ENCODE assay signal across 9 cellular contexts in the genomic region with DNA sequence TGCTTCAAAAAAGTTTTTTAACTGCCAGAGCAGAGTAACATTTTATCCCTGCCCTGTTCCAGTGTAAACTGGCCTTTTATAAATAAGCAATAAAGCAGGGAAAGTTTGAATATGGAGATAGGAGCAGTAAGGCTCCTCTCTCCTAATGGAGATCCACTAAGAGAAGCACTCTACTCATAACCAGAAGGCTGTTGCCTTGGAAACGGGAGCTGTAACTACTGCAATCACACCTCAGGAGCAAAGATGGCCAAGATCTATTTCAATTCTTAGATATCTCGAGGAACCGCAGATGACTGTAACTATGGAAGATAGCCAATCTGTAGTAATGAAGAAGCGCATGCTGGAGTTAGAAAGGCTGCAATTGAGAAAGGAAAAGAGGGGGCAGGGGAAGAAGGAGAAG. TPM values are rescaled to one million over a fixed set of nuclear protein-coding genes. Genes with fewer than 3 reads are reported as not detected.
DNase-seq lines count a peak whose midpoint lies in the region; ATAC-seq, FAIRE-seq and TF ChIP-seq lines count a peak whose summit lies in the region.
"Had no signal": no experiment of that assay in that cellular context is flagged by ENCODE, and none has a peak within 500 bp of the region (broad histone marks: within the 10 kb centered on the region; RNA-seq: fewer than 3 reads in every experiment).

No MANE protein-coding gene starts in this region.

- no peaks in the 10 kb centered on the region for H3K36me3 Mint-ChIP-seq in MCF 10A (ENCODE audit: insufficient read depth, unreplicated experiment)

- intact Hi-C loops in mammary epithelial cell (cut with micrococcal nuclease), result no loop called here
- intact Hi-C loops in MCF 10A (cut with micrococcal nuclease), result no loop called here
- intact Hi-C loops in GM12878 (cut with micrococcal nuclease; ENCODE audit: unreplicated experiment), result no loop called here
- intact Hi-C loops in upper lobe of right lung (cut with DNase I), result no loop called here

- ATAC-seq in HG03103 (IDR thresholded peaks at IDR 0.05; ENCODE audit: low read depth, unreplicated experiment), result peak; percentile 64
- ATAC-seq in GM12878, result peak; percentile 74
- peak; percentile 15 for ATAC-seq in upper lobe of right lung
- no peak for ATAC-seq in esophagus mucosa

- H3K23ac ChIP-seq in neuronal stem cell (ENCODE audit: low read depth, low read length, poor library complexity), result no peak overlapping the region

- no peak overlapping the region for H4K91ac ChIP-seq in neuronal stem cell (ENCODE audit: low read depth, low read length, poor library complexity)

- POLR2A ChIA-PET in MCF 10A (lab: Yijun Ruan, JAX) (no interaction called here), GM12878 (lab: Charles Lee) (interaction anchor here (0.6 to 1.9 kb wide), 4 partner anchors 18 to 987 kb away, joined by 3 to 6 read pairs (median 5); no protein-coding TSS in a partner anchor)

- H3K27me3 Mint-ChIP-seq in MCF 10A (ENCODE audit: insufficient read depth, unreplicated experiment), result no peaks in the 10 kb centered on the region

- H3K27ac ChIP-seq in mammary epithelial cell (ENCODE audit: insufficient read depth, low read depth, low read length), result no peak overlapping the region
- no peak overlapping the region for H3K27ac ChIP-seq in GM12878 (ENCODE audit: control insufficient read depth, insufficient read depth)
- no peak overlapping the region for H3K27ac ChIP-seq in upper lobe of right lung
- no peak overlapping the region for H3K27ac ChIP-seq in neuronal stem cell (replicated peaks; ENCODE audit: low read length)

- dilution Hi-C loops in mammary epithelial cell (cut with HindIII; ENCODE audit: low sequenced_read_pairs), result no loop called here

- no peak overlapping the region for H2BK120ac ChIP-seq in neuronal stem cell (ENCODE audit: low read depth, low read length)

- H3K4me3 Mint-ChIP-seq in MCF 10A (ENCODE audit: unreplicated experiment), result no peak overlapping the region

- no peak for TF ChIP-seq RAD21 in GM12878 (IDR thresholded peaks at IDR 0.05; ENCODE audit: insufficient read depth, low read depth, low read length)

- 2% methylated on average over 4 of the region's 4 CpGs for WGBS in mammary epithelial cell (ENCODE audit: low coverage, missing lambda C conversion rate)
- WGBS in GM12878 (ENCODE audit: insufficient coverage, insufficient replicate concordance, low lambda C conversion rate, missing lambda C conversion rate), result 72% methylated on average over 4 of the region's 4 CpGs
- WGBS in neuronal stem cell (ENCODE audit: extremely low coverage in 2 of 2, insufficient read length in 2 of 2, insufficient replicate concordance in 1 of 2), 2 donors, result no CpG with 5 or more reads among the region's 4 CpGs

- BruUV-seq in mammary epithelial cell (replicated peaks; lab: Mats Ljungman, UMichigan), result no TSS peak
- BruUV-seq in MCF 10A (replicated peaks; lab: Mats Ljungman, UMichigan), result no TSS peak
- BruUV-seq in GM12878 (replicated peaks; lab: Mats Ljungman, UMichigan), result no TSS peak

- H3K9me3 ChIP-seq in mammary epithelial cell (replicated peaks; ENCODE audit: insufficient read depth, low read length), result no peaks in the 10 kb centered on the region
- no peaks in the 10 kb centered on the region for H3K9me3 ChIP-seq in GM12878 (replicated peaks; ENCODE audit: control insufficient read depth, insufficient read depth, low read length)
- no peaks in the 10 kb centered on the region for H3K9me3 ChIP-seq in upper lobe of right lung
- no peaks in the 10 kb centered on the region for H3K9me3 ChIP-seq in neuronal stem cell (replicated peaks in 1 of 2; ENCODE audit: control insufficient read depth in 2 of 2, insufficient read depth in 1 of 2, low read depth in 1 of 2, low read length in 2 of 2)

- H2BK5ac ChIP-seq in neuronal stem cell (ENCODE audit: low read length), result no peak overlapping the region

- H3K79me2 ChIP-seq in mammary epithelial cell (ENCODE audit: insufficient read depth, low read length), result no peaks in the 10 kb centered on the region
- peaks cover 90% of the 10 kb centered on the region for H3K79me2 ChIP-seq in GM12878 (ENCODE audit: control insufficient read depth, insufficient read depth, low read length)

- no peak for TF ChIP-seq POLR2A in GM12878 (IDR thresholded peaks at IDR 0.05; ENCODE audit: low read depth, low read length)

- H2BK12ac ChIP-seq in neuronal stem cell (ENCODE audit: low read length), result no peak overlapping the region

- DNase-seq in mammary epithelial cell (peak; percentile 48), MCF 10A (ENCODE audit: unreplicated experiment) (no peak), GM12878 (ENCODE audit: low read depth, low spot score) (no peak), upper lobe of right lung (no peak), NCI-H345 treated with DMSO at 0.1 percent for 48 hours (lab: John Stamatoyannopoulos, UW; ENCODE audit: unreplicated experiment) (no peak), neuronal stem cell (ENCODE audit: low spot score) (no peak)

- RAD21 ChIA-PET in GM12878 (lab: Charles Lee; ENCODE audit: unreplicated experiment), result interaction anchor here (0.6 to 1.3 kb wide), 5 partner anchors 8 to 37 kb away, joined by 3 read pairs; no protein-coding TSS in a partner anchor

- H3K14ac ChIP-seq in neuronal stem cell (ENCODE audit: low read length), result no peak overlapping the region

- H3K27ac Mint-ChIP-seq in MCF 10A (ENCODE audit: low read depth, unreplicated experiment), result no peak overlapping the region

- H4K8ac ChIP-seq in neuronal stem cell (ENCODE audit: low read depth, low read length), result no peak overlapping the region

- H3K4me1 Mint-ChIP-seq in MCF 10A (ENCODE audit: insufficient read depth, unreplicated experiment), result peaks cover 6% of the 10 kb centered on the region

- H3K9ac ChIP-seq in mammary epithelial cell (ENCODE audit: insufficient read depth, low read length) (no peak overlapping the region), GM12878 (ENCODE audit: control insufficient read depth, insufficient read depth, low read length) (no peak overlapping the region), neuronal stem cell (ENCODE audit: low read depth, low read length, poor library complexity) (no peak overlapping the region)

- H3K4ac ChIP-seq in neuronal stem cell (ENCODE audit: low read length), result no peak overlapping the region

- H3K9me3 Mint-ChIP-seq in MCF 10A (ENCODE audit: unreplicated experiment), result no peaks in the 10 kb centered on the region

- H3K27me3 ChIP-seq in mammary epithelial cell (ENCODE audit: insufficient read depth, low read length) (no peaks in the 10 kb centered on the region), GM12878 (replicated peaks in 1 of 2; ENCODE audit: control insufficient read depth in 2 of 2, insufficient read depth in 2 of 2, low read length in 1 of 2) (no peaks in the 10 kb centered on the region), upper lobe of right lung (no peaks in the 10 kb centered on the region), neuronal stem cell (ENCODE audit: control insufficient read depth in 3 of 3, insufficient read depth in 3 of 3, low read depth in 1 of 3, low read length in 3 of 3) (no peaks in the 10 kb centered on the region)

- SMC1A ChIA-PET in GM12878 (lab: Charles Lee; ENCODE audit: uncharacterized antibody, unreplicated experiment), result interaction anchor here (0.9 to 3.0 kb wide), 10 partner anchors 9 to 129 kb away, joined by 3 to 9 read pairs (median 4); no protein-coding TSS in a partner anchor

- FAIRE-seq in GM12878 (lab: Jason Lieb, UNC), result no peak

- H2AFZ ChIP-seq in mammary epithelial cell (ENCODE audit: low read depth, low read length), result no peak overlapping the region
- H2AFZ ChIP-seq in GM12878 (ENCODE audit: control insufficient read depth, low read depth, low read length), result no peak overlapping the region
- no peak overlapping the region for H2AFZ ChIP-seq in neuronal stem cell (ENCODE audit: low read length)

- no peaks in the 10 kb centered on the region for H3K4me1 ChIP-seq in mammary epithelial cell (ENCODE audit: insufficient read depth, low read length)
- peaks cover 50% of the 10 kb centered on the region for H3K4me1 ChIP-seq in GM12878 (ENCODE audit: control insufficient read depth, insufficient read depth, low read length)
- H3K4me1 ChIP-seq in upper lobe of right lung, result peaks cover 30% of the 10 kb centered on the region
- peaks cover 0 to 4% of the 10 kb centered on the region in 2 donors for H3K4me1 ChIP-seq in neuronal stem cell (ENCODE audit: control insufficient read depth in 2 of 2, insufficient read depth in 1 of 2, low read depth in 1 of 2, low read length in 2 of 2)

- in situ Hi-C loops in mammary epithelial cell (cut with MboI; ENCODE audit: low sequenced_read_pairs in 2 of 2), result no loop called here
- in situ Hi-C loops in GM12878 (cut with MboI), result no loop called here

- H3K36me3 ChIP-seq in mammary epithelial cell (ENCODE audit: insufficient read depth, low read length) (no peaks in the 10 kb centered on the region), GM12878 (ENCODE audit: control insufficient read depth in 2 of 2, insufficient read depth in 2 of 2, low read length in 1 of 2) (peaks cover 2 to 5% of the 10 kb centered on the region in 2 experiments; a peak in 2 of 4 replicates), upper lobe of right lung (no peaks in the 10 kb centered on the region), neuronal stem cell (replicated peaks in 1 of 2; ENCODE audit: control insufficient read depth in 2 of 2, insufficient read depth in 2 of 2, low read length in 2 of 2) (no peaks in the 10 kb centered on the region)

- TF ChIP-seq CTCF in mammary epithelial cell (conservative IDR thresholded peaks at IDR 0.05 in 1 of 2, IDR thresholded peaks at IDR 0.05 in 1 of 2; ENCODE audit: extremely low read depth in 1 of 2, insufficient read depth in 1 of 2, low read depth in 1 of 2, low read length in 2 of 2) (no peak), MCF 10A (IDR thresholded peaks at IDR 0.05; ENCODE audit: unreplicated experiment) (no peak), GM12878 (IDR thresholded peaks at IDR 0.05 in 2 of 3, conservative IDR thresholded peaks at IDR 0.05 in 1 of 3; ENCODE audit: control insufficient read depth in 2 of 3, extremely low read depth in 1 of 3, insufficient read depth in 1 of 3, low read depth in 3 of 3, low read length in 3 of 3) (no peak), upper lobe of right lung (IDR thresholded peaks at IDR 0.05) (no peak)

- no peak overlapping the region for H3K4me3 ChIP-seq in mammary epithelial cell (replicated peaks in 1 of 3; ENCODE audit: insufficient read depth in 1 of 3, low read depth in 2 of 3, low read length in 3 of 3)
- H3K4me3 ChIP-seq in GM12878, result no peak overlapping the region
- H3K4me3 ChIP-seq in upper lobe of right lung, result no peak overlapping the region
- H3K4me3 ChIP-seq in neuronal stem cell (ENCODE audit: low read length in 2 of 2), result no peak overlapping the region

- H2AK5ac ChIP-seq in neuronal stem cell (ENCODE audit: low read depth, low read length), result no peak overlapping the region

- no peaks in the 10 kb centered on the region for H3K79me1 ChIP-seq in neuronal stem cell (ENCODE audit: low read depth, low read length)

- CTCF ChIA-PET in mammary epithelial cell (lab: Charles Lee; ENCODE audit: low non-redundant PET), result no interaction called here
- CTCF ChIA-PET in MCF 10A (lab: Yijun Ruan, JAX), result interaction anchor here (0.6 to 0.8 kb wide), 2 partner anchors 12 to 98 kb away, joined by 3 read pairs; no protein-coding TSS in a partner anchor
- CTCF ChIA-PET in GM12878 (lab: Yijun Ruan, JAX), result interaction anchor here (0.7 to 1.1 kb wide), 2 partner anchors 10 to 22 kb away, joined by 3 to 5 read pairs; no protein-coding TSS in a partner anchor

- no peak overlapping the region for H3K18ac ChIP-seq in neuronal stem cell (ENCODE audit: low read length)

- H2BK15ac ChIP-seq in neuronal stem cell (ENCODE audit: low read length), result no peak overlapping the region

- TF ChIP-seq EP300 in GM12878 (IDR thresholded peaks at IDR 0.05; ENCODE audit: borderline replicate concordance in 1 of 2, control insufficient read depth in 1 of 2, low read depth in 2 of 2, low read length in 2 of 2), result no peak

- H4K20me1 ChIP-seq in mammary epithelial cell (ENCODE audit: insufficient read depth, low read length), result no peaks in the 10 kb centered on the region
- H4K20me1 ChIP-seq in GM12878 (ENCODE audit: control insufficient read depth, insufficient read depth), result no peaks in the 10 kb centered on the region; the same call in 1 of the 2 replicates

- no peak overlapping the region for H3K4me2 ChIP-seq in mammary epithelial cell (ENCODE audit: insufficient read depth, low read depth, low read length)
- no peak overlapping the region for H3K4me2 ChIP-seq in GM12878 (ENCODE audit: control insufficient read depth, insufficient read depth)
- H3K4me2 ChIP-seq in neuronal stem cell (ENCODE audit: insufficient read depth, low read length, poor library complexity, severe bottlenecking), result no peak overlapping the region

RNA-seq across cellular contexts. Expression of a gene that starts 41.4 kb away (rescaled TPM):
- total RNA-seq in mammary epithelial cell (10 to 100 TPM in 1 of 2 donors, 1 to 10 TPM in 1; 4.0 to 10.2 TPM), MCF 10A (2022) (4.4 and 6.9 TPM in 2 replicates), GM12878 (2014; rRNA removed) (63.7 and 65.1 TPM in 2 replicates), GM12878 (2014; rRNA removed; fragmentation: Illumina TruSeq; extraction: Trizol) (62.5 and 68.9 TPM in 2 replicates), GM12878 (2021) (93.8 and 96.3 TPM in 2 replicates), upper lobe of right lung (51.4 TPM), esophagus mucosa (6.8 TPM)
- polyA plus RNA-seq in mammary epithelial cell (2.5 TPM), GM12878 (2011; rRNA removed) (96.4 and 99.1 TPM in 2 replicates), GM12878 (2014; fragmentation: Illumina TruSeq; extraction: Trizol) (88.5 and 110 TPM in 2 replicates), GM12878 (2014; fragmentation: Nextera tagmentation; extraction: Ambion mirVana) (10 to 100 TPM; 19.1 to 29.1 TPM), GM12878 (2014; rRNA removed) (41.8 and 56.8 TPM in 2 replicates), GM12878 (2016; fragmentation: Nextera tagmentation; extraction: Ambion mirVana) (10 to 100 TPM; 34.8 to 38.6 TPM)
- 0.88 TPM for polyA minus RNA-seq in mammary epithelial cell
- total RNA-seq in GM12878 (2013; cell fraction: nucleolus; rRNA removed), result 363 and 399 TPM in 2 replicates
- 31.8 TPM for polyA plus RNA-seq in GM12878 (2011; ENCODE audit: low read depth)
- 228 and 306 TPM in 2 replicates for polyA plus RNA-seq in GM12878 (2011; cell fraction: cytosol; rRNA removed)
- polyA plus RNA-seq in GM12878 (2011; cell fraction: nucleus; rRNA removed), result 142 and 279 TPM in 2 replicates
- 26.9 and 39.0 TPM in 2 replicates for polyA plus RNA-seq in GM12878 (2012)
- polyA minus RNA-seq in GM12878 (2011; rRNA and poly(A)+ RNA removed), result 511 and 573 TPM in 2 replicates
- 75.6 and 115 TPM in 2 replicates for polyA minus RNA-seq in GM12878 (2011; cell fraction: cytosol; rRNA and poly(A)+ RNA removed)
- 178 and 239 TPM in 2 replicates for polyA minus RNA-seq in GM12878 (2011; cell fraction: nucleus; rRNA and poly(A)+ RNA removed)
- polyA plus RNA-seq in neuronal stem cell (2013, experiment 1 of 2), result 0.88 TPM
- 0.97 TPM for polyA plus RNA-seq in neuronal stem cell (2013, experiment 2 of 2)
- total RNA-seq: G401 had no signal
